10 cellular contexts compared by ENCODE assay signal in genomic region chr1:19665456-19666138, GRCh38. TPM values are rescaled to one million over a fixed set of nuclear protein-coding genes. Genes with fewer than 3 reads are reported as not detected.
DNase-seq lines count a peak whose midpoint lies in the region; ATAC-seq and TF ChIP-seq lines count a peak whose summit lies in the region.
"Had no signal": no experiment of that assay in that cellular context is flagged by ENCODE, and none has a peak within 500 bp of the region (broad histone marks: within the 10 kb centered on the region; RNA-seq: fewer than 3 reads in every experiment).

No MANE protein-coding gene starts in this region.

- H3K27me3 ChIP-seq in GM06990 (replicated peaks; ENCODE audit: control insufficient read depth, insufficient read depth, low read length): no peaks in the 10 kb centered on the region; the same call in none of the 2 replicates
- peaks cover 14% of the 10 kb centered on the region for H3K27me3 ChIP-seq in PC-3 (ENCODE audit: low read length)
- peaks cover 3% of the 10 kb centered on the region for H3K27me3 ChIP-seq in effector memory CD4-positive, alpha-beta T cell (replicated peaks; ENCODE audit: control insufficient read depth, insufficient read depth, low read length, poor library complexity, severe bottlenecking)
- peaks cover 54% of the 10 kb centered on the region for H3K27me3 ChIP-seq in neural cell (ENCODE audit: insufficient read depth, low read depth, low read length)

- peaks cover 8% of the 10 kb centered on the region; the same call in 1 of the 2 replicates for H3K4me1 ChIP-seq in PC-3 (ENCODE audit: insufficient read depth, low read length)
- H3K4me1 ChIP-seq in effector memory CD4-positive, alpha-beta T cell (ENCODE audit: control insufficient read depth, insufficient read depth, low read length, poor library complexity, severe bottlenecking): peaks cover 15% of the 10 kb centered on the region

- no peak for TF ChIP-seq EP300 in neural cell (conservative IDR thresholded peaks at IDR 0.05; ENCODE audit: poor library complexity, severe bottlenecking)

- H3K9ac ChIP-seq in PC-3 (ENCODE audit: low read length): no peak overlapping the region
- H3K9ac ChIP-seq in neural cell (ENCODE audit: low read length): no peak overlapping the region

- no peak for TF ChIP-seq CTCF in GM06990 (IDR thresholded peaks at IDR 0.05; ENCODE audit: insufficient read depth, low read length, poor library complexity, severe bottlenecking)
- TF ChIP-seq CTCF in PC-3 (conservative IDR thresholded peaks at IDR 0.05; ENCODE audit: low read depth, low read length): no peak
- TF ChIP-seq CTCF in neural cell (IDR thresholded peaks at IDR 0.05; ENCODE audit: poor library complexity, severe bottlenecking): no peak

- H3K36me3 ChIP-seq in GM06990 (ENCODE audit: control insufficient read depth, insufficient read depth, low read length) (no peaks in the 10 kb centered on the region), PC-3 (ENCODE audit: low read depth, low read length) (no peaks in the 10 kb centered on the region), neural cell (ENCODE audit: insufficient read depth, low read length) (no peaks in the 10 kb centered on the region)
- no peaks in the 10 kb centered on the region for H3K36me3 ChIP-seq in effector memory CD4-positive, alpha-beta T cell (ENCODE audit: control insufficient read depth, insufficient read depth, low read length)

- no TSS peak for BruUV-seq in PC-3 (replicated peaks; lab: Mats Ljungman, UMichigan)

- H4K20me1 ChIP-seq in PC-3 (ENCODE audit: low read length) (no peaks in the 10 kb centered on the region), neural cell (ENCODE audit: insufficient read depth) (peaks cover 3% of the 10 kb centered on the region)

- H3K4me3 ChIP-seq in GM06990 (replicated peaks; ENCODE audit: low read depth, low read length) (peak overlapping the region; percentile 45; the same call in 1 of the 2 replicates), PC-3 (ENCODE audit: low read length) (no peak overlapping the region; the same call in 1 of the 2 replicates), neural cell (ENCODE audit: low read length) (peak overlapping the region; percentile 58)
- peak overlapping the region; percentile 40 for H3K4me3 ChIP-seq in effector memory CD4-positive, alpha-beta T cell (ENCODE audit: insufficient read depth, low read depth, low read length, poor library complexity, severe bottlenecking)

- H2AFZ ChIP-seq in PC-3 (ENCODE audit: low read length) (no peak overlapping the region), neural cell (ENCODE audit: low read depth, low read length) (no peak overlapping the region)

- H3K4me2 ChIP-seq in PC-3 (ENCODE audit: low read length): peak overlapping the region; percentile 63; the same call in 1 of the 2 replicates
- H3K4me2 ChIP-seq in neural cell (ENCODE audit: low read length): no peak overlapping the region

- DNase-seq in GM06990 (ENCODE audit: extremely low read depth, insufficient read length): no peak
- no peak for DNase-seq in PC-3
- no peak for DNase-seq in effector memory CD4-positive, alpha-beta T cell
- no peak for DNase-seq in anterior cingulate cortex (lab: John Stamatoyannopoulos, UW)
- no peak for DNase-seq in DMS 273 treated with DMSO at 0.1 percent for 48 hours (lab: John Stamatoyannopoulos, UW)
- DNase-seq: kidney glomerular epithelial cell had no signal

- H3K27ac ChIP-seq in PC-3 (ENCODE audit: low read length) (no peak overlapping the region), neural cell (ENCODE audit: low read length) (no peak overlapping the region)
- H3K27ac ChIP-seq in effector memory CD4-positive, alpha-beta T cell (ENCODE audit: insufficient read depth, low read length, poor library complexity, severe bottlenecking): no peak overlapping the region

- H3K9me2 ChIP-seq in PC-3 (replicated peaks; ENCODE audit: low read length): no peaks in the 10 kb centered on the region
- no peaks in the 10 kb centered on the region for H3K9me2 ChIP-seq in neural cell (ENCODE audit: insufficient read depth, low read length)

- ATAC-seq in PC-3 (no peak), HG03460 (IDR thresholded peaks at IDR 0.05; ENCODE audit: unreplicated experiment) (no peak)

- POLR2A ChIA-PET in PC-3 (lab: Charles Lee; ENCODE audit: unreplicated experiment): no interaction called here

- H3K9me3 ChIP-seq in PC-3 (ENCODE audit: low read length): no peaks in the 10 kb centered on the region
- H3K9me3 ChIP-seq in effector memory CD4-positive, alpha-beta T cell (ENCODE audit: control insufficient read depth, low read length): no peaks in the 10 kb centered on the region
- no peaks in the 10 kb centered on the region for H3K9me3 ChIP-seq in neural cell (ENCODE audit: low read length)

- TF ChIP-seq RAD21 in neural cell (conservative IDR thresholded peaks at IDR 0.05): no peak

- CTCF ChIA-PET in PC-3 (lab: Charles Lee): no interaction called here

- intact Hi-C loops in PC-3 (cut with micrococcal nuclease): no loop called here

- H3K79me2 ChIP-seq in PC-3 (ENCODE audit: low read length): no peaks in the 10 kb centered on the region
- no peaks in the 10 kb centered on the region for H3K79me2 ChIP-seq in neural cell (replicated peaks; ENCODE audit: insufficient read depth, low read length)

- H3F3A ChIP-seq in PC-3 (ENCODE audit: low read length, unreplicated experiment) (no peaks in the 10 kb centered on the region), neural cell (ENCODE audit: insufficient read depth, low read length, poor library complexity, severe bottlenecking) (no peaks in the 10 kb centered on the region)

TF ChIP-seq in neural cell, 6 proteins besides CTCF, POLR2A, EP300 and RAD21:
- TF ChIP-seq MXI1 (conservative IDR thresholded peaks at IDR 0.05; ENCODE audit: poor library complexity, severe bottlenecking) (no peak), TAF1 (IDR thresholded peaks at IDR 0.05; ENCODE audit: low read depth) (no peak), SMC3 (conservative IDR thresholded peaks at IDR 0.05; ENCODE audit: poor library complexity) (no peak), EZH2 (IDR thresholded peaks at IDR 0.05; ENCODE audit: borderline replicate concordance, insufficient read depth, low read length, poor library complexity, severe bottlenecking) (no peak), POLR2AphosphoS5 (IDR thresholded peaks at IDR 0.05) (no peak)
- TF ChIP-seq, protein P1, sequence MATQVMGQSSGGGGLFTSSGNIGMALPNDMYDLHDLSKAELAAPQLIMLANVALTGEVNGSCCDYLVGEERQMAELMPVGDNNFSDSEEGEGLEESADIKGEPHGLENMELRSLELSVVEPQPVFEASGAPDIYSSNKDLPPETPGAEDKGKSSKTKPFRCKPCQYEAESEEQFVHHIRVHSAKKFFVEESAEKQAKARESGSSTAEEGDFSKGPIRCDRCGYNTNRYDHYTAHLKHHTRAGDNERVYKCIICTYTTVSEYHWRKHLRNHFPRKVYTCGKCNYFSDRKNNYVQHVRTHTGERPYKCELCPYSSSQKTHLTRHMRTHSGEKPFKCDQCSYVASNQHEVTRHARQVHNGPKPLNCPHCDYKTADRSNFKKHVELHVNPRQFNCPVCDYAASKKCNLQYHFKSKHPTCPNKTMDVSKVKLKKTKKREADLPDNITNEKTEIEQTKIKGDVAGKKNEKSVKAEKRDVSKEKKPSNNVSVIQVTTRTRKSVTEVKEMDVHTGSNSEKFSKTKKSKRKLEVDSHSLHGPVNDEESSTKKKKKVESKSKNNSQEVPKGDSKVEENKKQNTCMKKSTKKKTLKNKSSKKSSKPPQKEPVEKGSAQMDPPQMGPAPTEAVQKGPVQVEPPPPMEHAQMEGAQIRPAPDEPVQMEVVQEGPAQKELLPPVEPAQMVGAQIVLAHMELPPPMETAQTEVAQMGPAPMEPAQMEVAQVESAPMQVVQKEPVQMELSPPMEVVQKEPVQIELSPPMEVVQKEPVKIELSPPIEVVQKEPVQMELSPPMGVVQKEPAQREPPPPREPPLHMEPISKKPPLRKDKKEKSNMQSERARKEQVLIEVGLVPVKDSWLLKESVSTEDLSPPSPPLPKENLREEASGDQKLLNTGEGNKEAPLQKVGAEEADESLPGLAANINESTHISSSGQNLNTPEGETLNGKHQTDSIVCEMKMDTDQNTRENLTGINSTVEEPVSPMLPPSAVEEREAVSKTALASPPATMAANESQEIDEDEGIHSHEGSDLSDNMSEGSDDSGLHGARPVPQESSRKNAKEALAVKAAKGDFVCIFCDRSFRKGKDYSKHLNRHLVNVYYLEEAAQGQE (IDR thresholded peaks at IDR 0.05; ENCODE audit: borderline replicate concordance): no peak

RNA-seq across cellular contexts. Expression of gene HTR6, which starts 0.9 kb away (rescaled TPM):
- total RNA-seq in PC-3 (2014; rRNA removed): not detected in 2 replicates
- polyA plus RNA-seq in neural cell: not detected in 2 replicates
- not detected in 2 replicates for polyA minus RNA-seq in neural cell
- total RNA-seq: LHCN-M2; T-helper 1 cell treated with Interleukin-12 subunit alpha and Interleukin-12 subunit beta and Interleukin-4 antibody, amounts not matched to agents 30 ng/mL and 1 ng/mL, for 36 hours had no signal

RNA-seq across cellular contexts. Expression of gene NBL1, which starts 21.5 kb away (rescaled TPM):
- total RNA-seq in PC-3 (2014; rRNA removed): 117 and 141 TPM in 2 replicates
- 9.9 and 22.4 TPM in 2 replicates for polyA plus RNA-seq in neural cell
- 6.6 and 6.8 TPM in 2 replicates for polyA minus RNA-seq in neural cell
